In the genomic region with DNA sequence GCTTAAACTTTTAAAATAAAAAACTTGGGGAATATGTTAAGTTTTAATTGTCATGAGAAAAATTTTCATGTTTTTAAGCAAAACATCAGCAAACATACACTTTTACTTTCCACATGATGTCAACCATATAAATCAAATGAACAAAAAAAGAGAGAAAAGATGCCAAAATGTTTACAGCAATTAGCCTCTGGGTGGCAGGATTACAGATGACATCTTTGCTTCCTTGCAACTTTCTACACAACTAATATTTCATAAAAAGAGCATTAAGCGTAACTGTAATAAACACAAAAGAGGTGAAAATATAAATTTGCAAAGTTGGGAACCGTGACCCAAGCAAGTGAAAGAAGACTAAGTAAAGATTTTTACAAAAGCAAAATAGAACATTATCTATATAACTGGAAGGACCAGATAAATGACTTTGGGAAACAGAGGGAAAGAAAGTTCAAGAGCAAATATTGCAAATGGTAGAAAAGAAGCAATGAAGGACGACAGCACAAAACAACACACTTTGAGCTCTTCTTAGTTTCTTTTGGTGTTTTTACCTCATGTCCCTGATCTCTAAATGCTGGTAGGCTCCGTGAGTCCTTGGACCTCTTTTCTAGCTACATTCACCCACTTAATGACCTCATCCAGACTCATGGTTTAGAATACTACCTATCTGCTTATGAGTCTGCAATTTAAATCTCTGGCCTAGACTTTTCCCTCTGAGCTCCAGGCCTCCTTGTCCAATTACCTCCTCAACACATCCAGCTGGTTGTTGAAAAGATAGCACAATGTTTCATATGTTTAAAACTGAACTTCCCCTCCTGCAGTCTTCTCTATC, we compare ENCODE assay signal across 1 cellular context.
TF ChIP-seq lines count a peak whose summit lies in the region.

No MANE protein-coding gene starts in this region.

TF ChIP-seq in K562, 482 proteins besides CTCF, POLR2A, EP300 and RAD21:
- TF ChIP-seq TCF3 (CRISPR knock-in tag; IDR thresholded peaks at IDR 0.05) (0 out of 2 replicates have a peak, but pooled peaks have one; percentile 8), SMARCA4 (IDR thresholded peaks at IDR 0.05) (0 out of 2 replicates have a peak, but pooled peaks have one; percentile 17), DACH1 (IDR thresholded peaks at IDR 0.05; ENCODE audit: partially characterized antibody) (peak; percentile 76), DPF2 (IDR thresholded peaks at IDR 0.05) (peak; percentile 54; the same call in 1 of the 2 replicates), ZNF184 (CRISPR knock-in tag; IDR thresholded peaks at IDR 0.05) (0 out of 2 replicates have a peak, but pooled peaks have one; percentile 45), RBBP5 (IDR thresholded peaks at IDR 0.05; ENCODE audit: borderline replicate concordance, insufficient read depth, low read length, poor library complexity, severe bottlenecking) (no peak), KHSRP (IDR thresholded peaks at IDR 0.05) (no peak), MEIS2 (IDR thresholded peaks at IDR 0.05; ENCODE audit: partially characterized antibody) (peak; percentile 69), MAFK (IDR thresholded peaks at IDR 0.05; ENCODE audit: low read length) (peak; percentile 5; the same call in 1 of the 2 replicates), ZFX (CRISPR knock-in tag; IDR thresholded peaks at IDR 0.05) (0 out of 2 replicates have a peak, but pooled peaks have one; percentile 25), ARID1B (IDR thresholded peaks at IDR 0.05) (peak; percentile 63), C11orf30 (IDR thresholded peaks at IDR 0.05; ENCODE audit: low read depth) (peak; percentile 43; the same call in 1 of the 2 replicates), TRIM28 (IDR thresholded peaks at IDR 0.05) (no peak), JUND (IDR thresholded peaks at IDR 0.05; ENCODE audit: borderline replicate concordance, low read depth, low read length) (no peak), JUND (tag; IDR thresholded peaks at IDR 0.05; ENCODE audit: borderline replicate concordance, low read depth, low read length) (peak; percentile 39; the same call in 1 of the 3 replicates), ZKSCAN8 (CRISPR knock-in tag; IDR thresholded peaks at IDR 0.05) (no peak), ATF1 (CRISPR knock-in tag; IDR thresholded peaks at IDR 0.05) (no peak), ATF1 (tag; IDR thresholded peaks at IDR 0.05) (peak; percentile 11; the same call in 1 of the 2 replicates), ATF7 (IDR thresholded peaks at IDR 0.05) (0 out of 2 replicates have a peak, but pooled peaks have one; percentile 24)
- TF ChIP-seq, protein P1, sequence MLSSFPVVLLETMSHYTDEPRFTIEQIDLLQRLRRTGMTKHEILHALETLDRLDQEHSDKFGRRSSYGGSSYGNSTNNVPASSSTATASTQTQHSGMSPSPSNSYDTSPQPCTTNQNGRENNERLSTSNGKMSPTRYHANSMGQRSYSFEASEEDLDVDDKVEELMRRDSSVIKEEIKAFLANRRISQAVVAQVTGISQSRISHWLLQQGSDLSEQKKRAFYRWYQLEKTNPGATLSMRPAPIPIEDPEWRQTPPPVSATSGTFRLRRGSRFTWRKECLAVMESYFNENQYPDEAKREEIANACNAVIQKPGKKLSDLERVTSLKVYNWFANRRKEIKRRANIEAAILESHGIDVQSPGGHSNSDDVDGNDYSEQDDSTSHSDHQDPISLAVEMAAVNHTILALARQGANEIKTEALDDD (IDR thresholded peaks at IDR 0.05): no peak
- TF ChIP-seq, protein P2, sequence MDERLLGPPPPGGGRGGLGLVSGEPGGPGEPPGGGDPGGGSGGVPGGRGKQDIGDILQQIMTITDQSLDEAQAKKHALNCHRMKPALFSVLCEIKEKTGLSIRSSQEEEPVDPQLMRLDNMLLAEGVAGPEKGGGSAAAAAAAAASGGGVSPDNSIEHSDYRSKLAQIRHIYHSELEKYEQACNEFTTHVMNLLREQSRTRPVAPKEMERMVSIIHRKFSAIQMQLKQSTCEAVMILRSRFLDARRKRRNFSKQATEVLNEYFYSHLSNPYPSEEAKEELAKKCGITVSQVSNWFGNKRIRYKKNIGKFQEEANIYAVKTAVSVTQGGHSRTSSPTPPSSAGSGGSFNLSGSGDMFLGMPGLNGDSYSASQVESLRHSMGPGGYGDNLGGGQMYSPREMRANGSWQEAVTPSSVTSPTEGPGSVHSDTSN (CRISPR knock-in tag; IDR thresholded peaks at IDR 0.05; ENCODE audit: low read depth): no peak
- TF ChIP-seq, protein P2 (tag; conservative IDR thresholded peaks at IDR 0.05; ENCODE audit: low read depth): peak; percentile 80
- TF ChIP-seq, protein P3, sequence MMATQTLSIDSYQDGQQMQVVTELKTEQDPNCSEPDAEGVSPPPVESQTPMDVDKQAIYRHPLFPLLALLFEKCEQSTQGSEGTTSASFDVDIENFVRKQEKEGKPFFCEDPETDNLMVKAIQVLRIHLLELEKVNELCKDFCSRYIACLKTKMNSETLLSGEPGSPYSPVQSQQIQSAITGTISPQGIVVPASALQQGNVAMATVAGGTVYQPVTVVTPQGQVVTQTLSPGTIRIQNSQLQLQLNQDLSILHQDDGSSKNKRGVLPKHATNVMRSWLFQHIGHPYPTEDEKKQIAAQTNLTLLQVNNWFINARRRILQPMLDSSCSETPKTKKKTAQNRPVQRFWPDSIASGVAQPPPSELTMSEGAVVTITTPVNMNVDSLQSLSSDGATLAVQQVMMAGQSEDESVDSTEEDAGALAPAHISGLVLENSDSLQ (IDR thresholded peaks at IDR 0.05): peak; percentile 36; the same call in 1 of the 2 replicates
- TF ChIP-seq, protein P4, sequence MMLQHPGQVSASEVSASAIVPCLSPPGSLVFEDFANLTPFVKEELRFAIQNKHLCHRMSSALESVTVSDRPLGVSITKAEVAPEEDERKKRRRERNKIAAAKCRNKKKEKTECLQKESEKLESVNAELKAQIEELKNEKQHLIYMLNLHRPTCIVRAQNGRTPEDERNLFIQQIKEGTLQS (IDR thresholded peaks at IDR 0.05): peak; percentile 61
- TF ChIP-seq, protein P4 (CRISPR knock-in tag; conservative IDR thresholded peaks at IDR 0.05): no peak
